Comparison of ENCODE assay signal across 17 cellular contexts in the genomic region with DNA sequence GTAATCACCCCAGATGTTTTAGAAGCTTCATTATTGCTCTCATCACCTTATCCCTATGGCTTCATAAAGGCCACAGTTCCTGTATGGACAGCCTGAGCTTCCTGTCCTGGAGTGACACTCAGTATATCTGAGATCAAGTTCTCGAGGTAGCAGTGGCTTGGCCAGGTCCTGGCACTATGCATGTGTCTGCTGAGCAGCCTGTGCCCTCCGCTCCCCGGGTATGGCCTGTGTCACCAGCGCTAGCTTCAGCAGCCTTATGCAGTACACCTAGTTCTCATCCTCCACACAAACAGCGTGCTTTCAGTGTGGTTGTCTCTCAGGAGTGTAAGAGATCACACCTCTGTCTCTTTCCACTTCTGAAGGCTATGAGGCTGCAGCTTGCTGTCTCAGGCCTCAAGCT.
DNase-seq lines count a peak whose midpoint lies in the region; ATAC-seq and TF ChIP-seq lines count a peak whose summit lies in the region.
"Had no signal": no experiment of that assay in that cellular context is flagged by ENCODE, and none has a peak within 500 bp of the region (broad histone marks: within the 10 kb centered on the region; RNA-seq: fewer than 3 reads in every experiment).

No MANE protein-coding gene starts in this region.

- H3K4me1 ChIP-seq in foreskin keratinocyte = no peaks in the 10 kb centered on the region
- H3K4me1 ChIP-seq: BE2C had no signal

- ATAC-seq in Right ventricle myocardium superior (ENCODE audit: poor library complexity) (peak; percentile 95), left ventricle myocardium superior (peak; percentile 99), GM21528 (IDR thresholded peaks at IDR 0.05; ENCODE audit: low FRiP score, unreplicated experiment) (no peak), foreskin keratinocyte (no peak)
- ATAC-seq: GM23338 had no signal

- H3K27ac ChIP-seq in foreskin keratinocyte = no peak overlapping the region

- peaks cover 27% of the 10 kb centered on the region for H3K27me3 ChIP-seq in foreskin keratinocyte
- H3K27me3 ChIP-seq: BE2C had no signal

- intact Hi-C loops in Right ventricle myocardium superior (cut with DNase I) = no loop called here
- intact Hi-C loops in cardiac septum (cut with DNase I) = no loop called here
- intact Hi-C loops in left ventricle myocardium superior (cut with micrococcal nuclease) = no loop called here

- DNase-seq in Right ventricle myocardium superior = peak; percentile 56
- DNase-seq in cardiac septum (ENCODE audit: low spot score) = no peak
- DNase-seq in cerebellar cortex (ENCODE audit: low spot score) = peak; percentile 14
- DNase-seq in left ventricle myocardium superior = peak; percentile 71
- DNase-seq in foreskin keratinocyte = no peak
- DNase-seq: ACHN; BE2C; CD4-positive, CD25-positive, alpha-beta regulatory T cell; CD8-positive, alpha-beta memory T cell; COR-L47; DMS 273 treated with DMSO at 0.1 percent for 48 hours; DMS53; DND-41; EL; HCEC 1CT had no signal

- no peak for TF ChIP-seq CTCF in foreskin keratinocyte (conservative IDR thresholded peaks at IDR 0.05)

Comparison
In these comparisons a context has a peak if more than half of its experiments do, and no peak if none do; other contexts are left out.
1. DNase-seq: peak in Right ventricle myocardium superior (single experiment), cerebellar cortex (single experiment) and left ventricle myocardium superior (single experiment); none in cardiac septum (single experiment) and foreskin keratinocyte (0 of 2).
2. ATAC-seq: peak in Right ventricle myocardium superior (single experiment) and left ventricle myocardium superior (single experiment); none in GM21528 (single experiment) and foreskin keratinocyte (single experiment).